Comparison of ENCODE assay signal across 23 cellular contexts in genomic region chr7:7698930-7699329, GRCh38. TPM values are rescaled to one million over a fixed set of nuclear protein-coding genes. Genes with fewer than 3 reads are reported as not detected.
DNase-seq lines count a peak whose midpoint lies in the region; ATAC-seq and TF ChIP-seq lines count a peak whose summit lies in the region.
"Had no signal": no experiment of that assay in that cellular context is flagged by ENCODE, and none has a peak within 500 bp of the region (broad histone marks: within the 10 kb centered on the region; RNA-seq: fewer than 3 reads in every experiment).

No MANE protein-coding gene starts in this region.

- H4K20me1 ChIP-seq in IMR-90 (ENCODE audit: insufficient read depth, low read length) = no peaks in the 10 kb centered on the region

- H3K9me3 Mint-ChIP-seq in immature natural killer cell = no peaks in the 10 kb centered on the region

- H3K4me3 ChIP-seq in IMR-90 (ENCODE audit: insufficient read depth, low read depth, low read length) (no peak overlapping the region), heart left ventricle (peak overlapping the region in 3 of 12 donors; percentile 0 to 29 (median 14)), mesendoderm (ENCODE audit: low read length) (no peak overlapping the region), thyroid gland (replicated peaks in 1 of 3) (no peak overlapping the region), testis (no peak overlapping the region)
- H3K4me3 ChIP-seq: HAP-1, Peyer's patch, SJSA1 had no signal

- WGBS in IMR-90 (ENCODE audit: extremely low coverage in 2 of 2, insufficient read length in 1 of 2), 2 experiments = no CpG with 5 or more reads among the region's 2 CpGs
- WGBS in heart left ventricle, 4 donors = 29 to 38% (median 32%) methylated on average over 2 of the region's 2 CpGs
- no CpG with 5 or more reads among the region's 2 CpGs for WGBS in mesendoderm (ENCODE audit: extremely low coverage, insufficient coverage, low lambda C conversion rate)
- WGBS in thyroid gland, 2 donors = 22 to 45% methylated on average over 2 of the region's 2 CpGs
- WGBS in testis, 2 donors = 74 to 88% methylated on average over 2 of the region's 2 CpGs

- peaks cover 12 to 15% (median 12%) of the 10 kb centered on the region in 3 donors for H3K36me3 Mint-ChIP-seq in immature natural killer cell

- H4K5ac ChIP-seq in IMR-90 (ENCODE audit: low read depth, low read length) (no peak overlapping the region), mesendoderm (ENCODE audit: low read length) (no peak overlapping the region)

- ATAC-seq in IMR-90 (ENCODE audit: low read depth) = no peak
- ATAC-seq in heart left ventricle = peak in 3 of 4 donors; percentile 19 to 23 (median 20)
- no peak for ATAC-seq in GM18907 (IDR thresholded peaks at IDR 0.05; ENCODE audit: unreplicated experiment)
- ATAC-seq: HepG2 had no signal

- H2AK5ac ChIP-seq in IMR-90 (ENCODE audit: low read depth, low read length) = peak overlapping the region; percentile 4; the same call in 1 of the 2 replicates
- H2AK5ac ChIP-seq in mesendoderm (ENCODE audit: low read length) = no peak overlapping the region

- no peak overlapping the region for H3K4me3 Mint-ChIP-seq in immature natural killer cell
- H3K4me3 Mint-ChIP-seq: CD4-positive, alpha-beta memory T cell had no signal

- no peak overlapping the region for H3K27ac Mint-ChIP-seq in immature natural killer cell

- H3K9me3 ChIP-seq in IMR-90 (ENCODE audit: control insufficient read depth, insufficient read depth, low read length) (peaks cover 6% of the 10 kb centered on the region; the same call in 1 of the 2 replicates), heart left ventricle (peaks cover 0 to 11% (median 0%) of the 10 kb centered on the region in 12 donors), thyroid gland (no peaks in the 10 kb centered on the region), testis (no peaks in the 10 kb centered on the region)
- H3K9me3 ChIP-seq: HAP-1, Peyer's patch, SJSA1 had no signal

- peak overlapping the region; percentile 68 for H4K91ac ChIP-seq in IMR-90 (ENCODE audit: insufficient read depth, low read depth, low read length)

- CTCF ChIA-PET in IMR-90 (lab: Yijun Ruan, JAX) = interaction anchor here (1.0 to 1.4 kb wide), 2 partner anchors 7 to 18 kb away, joined by 3 to 7 read pairs; no protein-coding TSS in a partner anchor

- H4K8ac ChIP-seq in IMR-90 (ENCODE audit: low read depth in 2 of 2, low read length in 2 of 2) (peak overlapping the region in 1 of 2 experiments; percentile 54; a peak in 2 of 4 replicates), mesendoderm (ENCODE audit: low read depth, low read length) (no peak overlapping the region)

- in situ Hi-C loops in IMR-90 (cut with MboI; ENCODE audit: low sequenced_read_pairs) = no loop called here

- H3K9me1 ChIP-seq in IMR-90 (ENCODE audit: insufficient read depth, low read length) = no peaks in the 10 kb centered on the region; the same call in 1 of the 2 replicates

- DNase-seq in IMR-90 (no peak), heart left ventricle (peak in 2 of 5 donors; percentile 28 to 40), mesendoderm (no peak), thyroid gland (peak; percentile 50 to 54), immature natural killer cell (no peak), testis (no peak), NCI-H1694 (lab: John Stamatoyannopoulos, UW) (no peak)
- DNase-seq: CD4-positive, alpha-beta memory T cell; DMS53; GDM1; KBM-7; NCI-H1105; NCI-H2081; NCI-H2171; NCI-H345; NCI-H524; NCI-H774; Peyer's patch had no signal

- H3K4ac ChIP-seq in IMR-90 (ENCODE audit: low read depth, low read length) (peak overlapping the region; percentile 79), mesendoderm (ENCODE audit: low read depth, low read length) (no peak overlapping the region)

- H3K27me3 Mint-ChIP-seq in immature natural killer cell (ENCODE audit: low read depth in 3 of 3) = peaks cover 0 to 2% (median 0%) of the 10 kb centered on the region in 3 donors
- H3K27me3 Mint-ChIP-seq: CD4-positive, alpha-beta memory T cell had no signal

- BruUV-seq in IMR-90 (replicated peaks; lab: Mats Ljungman, UMichigan) = no TSS peak

- intact Hi-C loops in IMR-90 (cut with micrococcal nuclease) (loop anchor here (5.0 kb wide), 3 partner anchors 57 to 273 kb away; partner anchors contain the start of gene UMAD1), heart left ventricle (cut with DNase I) (loop anchor here in 2 of 10 donors (5.0 kb wide), 2 partner anchors 33 to 38 kb away; no protein-coding TSS in a partner anchor), thyroid gland (cut with DNase I) (no loop called here), testis (cut with DNase I; ENCODE audit: low total_unique reads) (no loop called here)

- no peaks in the 10 kb centered on the region for H3K79me2 ChIP-seq in mesendoderm (ENCODE audit: control insufficient read depth, insufficient read depth, low read length)

- H3K4me2 ChIP-seq in IMR-90 (ENCODE audit: low read depth, low read length) (no peak overlapping the region), mesendoderm (ENCODE audit: low read length) (no peak overlapping the region)

- TF ChIP-seq POLR2A in IMR-90 (IDR thresholded peaks at IDR 0.05; ENCODE audit: low read depth, low read length) (no peak), heart left ventricle (IDR thresholded peaks at IDR 0.05) (no peak), thyroid gland (IDR thresholded peaks at IDR 0.05) (no peak), testis (IDR thresholded peaks at IDR 0.05) (no peak)

- no peak overlapping the region for H3K56ac ChIP-seq in IMR-90 (ENCODE audit: extremely low read depth, insufficient read depth, low read length)
- peak overlapping the region; percentile 12 for H3K56ac ChIP-seq in mesendoderm (ENCODE audit: low read length)

- no peak overlapping the region for H3K9ac ChIP-seq in IMR-90 (ENCODE audit: low read depth, low read length)
- no peak overlapping the region for H3K9ac ChIP-seq in mesendoderm (ENCODE audit: low read length)

- TF ChIP-seq RAD21 in IMR-90 (IDR thresholded peaks at IDR 0.05; ENCODE audit: low read length) = no peak

- peak overlapping the region; percentile 34; the same call in 1 of the 3 replicates for H2BK15ac ChIP-seq in IMR-90 (ENCODE audit: low read depth, low read length)
- no peak overlapping the region for H2BK15ac ChIP-seq in mesendoderm (replicated peaks; ENCODE audit: low read depth)

- H3K27ac ChIP-seq in IMR-90 (ENCODE audit: insufficient read depth, low read length) = no peak overlapping the region
- peak overlapping the region in 11 of 12 donors; percentile 0 to 79 (median 46) for H3K27ac ChIP-seq in heart left ventricle
- H3K27ac ChIP-seq in mesendoderm (ENCODE audit: low read depth, low read length) = no peak overlapping the region
- H3K27ac ChIP-seq in thyroid gland = peak overlapping the region; percentile 69 to 93 (median 85)
- H3K27ac ChIP-seq in testis = no peak overlapping the region
- H3K27ac ChIP-seq: HL-60, Peyer's patch, SJSA1 had no signal

- POLR2A ChIA-PET in IMR-90 (lab: Charles Lee; ENCODE audit: unreplicated experiment) = no interaction called here

- H2AFZ ChIP-seq in IMR-90 (replicated peaks; ENCODE audit: low read length, poor library complexity) = no peak overlapping the region

- TF ChIP-seq CTCF in IMR-90 (conservative IDR thresholded peaks at IDR 0.05; ENCODE audit: low read depth, low read length) (no peak), heart left ventricle (IDR thresholded peaks at IDR 0.05) (no peak), thyroid gland (IDR thresholded peaks at IDR 0.05) (no peak), testis (IDR thresholded peaks at IDR 0.05) (no peak)

- peaks cover 15 to 48% of the 10 kb centered on the region in 2 donors for H3K4me1 Mint-ChIP-seq in immature natural killer cell

- H3K23ac ChIP-seq in IMR-90 (ENCODE audit: low read depth, low read length) (no peak overlapping the region), mesendoderm (ENCODE audit: low read length) (no peak overlapping the region)

- peak overlapping the region; percentile 4 for H2BK20ac ChIP-seq in IMR-90 (ENCODE audit: low read depth, low read length)

- H3K27me3 ChIP-seq in IMR-90 (ENCODE audit: control insufficient read depth, insufficient read depth, low read length) (no peaks in the 10 kb centered on the region), heart left ventricle (no peaks in the 10 kb centered on the region), mesendoderm (ENCODE audit: insufficient read depth, low read length, poor library complexity) (no peaks in the 10 kb centered on the region), thyroid gland (no peaks in the 10 kb centered on the region), testis (no peaks in the 10 kb centered on the region)
- H3K27me3 ChIP-seq: Peyer's patch, SJSA1 had no signal

- H2AK9ac ChIP-seq in IMR-90 (replicated peaks; ENCODE audit: low read depth, low read length, poor library complexity) = no peak overlapping the region

- H3K14ac ChIP-seq in IMR-90 (replicated peaks; ENCODE audit: low read depth, low read length) = no peak overlapping the region

- dilution Hi-C loops in IMR-90 (cut with HindIII; ENCODE audit: low sequenced_read_pairs, unreplicated experiment) = no loop called here

- H2BK5ac ChIP-seq in IMR-90 (ENCODE audit: low read depth, low read length, poor library complexity, severe bottlenecking) (no peak overlapping the region), mesendoderm (ENCODE audit: low read length) (no peak overlapping the region)

- H3K18ac ChIP-seq in IMR-90 (ENCODE audit: low read depth, low read length) (peak overlapping the region; percentile 27; the same call in 1 of the 2 replicates), mesendoderm (ENCODE audit: low read length) (no peak overlapping the region)

- H3K79me1 ChIP-seq in IMR-90 (ENCODE audit: low read depth in 1 of 2, low read length in 2 of 2) (peaks cover 2 to 6% of the 10 kb centered on the region in 2 experiments; a peak in 2 of 4 replicates), mesendoderm (ENCODE audit: low read length) (no peaks in the 10 kb centered on the region)

- H3K4me1 ChIP-seq in IMR-90 (ENCODE audit: control insufficient read depth, insufficient read depth, low read length) (peaks cover 4% of the 10 kb centered on the region; the same call in 1 of the 2 replicates), heart left ventricle (peaks cover 0 to 82% (median 54%) of the 10 kb centered on the region in 12 donors), mesendoderm (ENCODE audit: control insufficient read depth, low read depth, low read length) (no peaks in the 10 kb centered on the region), thyroid gland (peaks cover 36 to 64% of the 10 kb centered on the region in 2 donors), testis (no peaks in the 10 kb centered on the region)
- H3K4me1 ChIP-seq: HAP-1, Peyer's patch had no signal

- H2BK120ac ChIP-seq in IMR-90 (ENCODE audit: low read depth, low read length) = peak overlapping the region; percentile 63
- H2BK120ac ChIP-seq in mesendoderm (ENCODE audit: low read depth, low read length) = no peak overlapping the region

- no peaks in the 10 kb centered on the region for H3K36me3 ChIP-seq in IMR-90 (ENCODE audit: control insufficient read depth, insufficient read depth, low read length)
- no peaks in the 10 kb centered on the region for H3K36me3 ChIP-seq in heart left ventricle
- H3K36me3 ChIP-seq in mesendoderm (ENCODE audit: control insufficient read depth, insufficient read depth, low read length) = no peaks in the 10 kb centered on the region
- H3K36me3 ChIP-seq in thyroid gland = no peaks in the 10 kb centered on the region
- H3K36me3 ChIP-seq in testis (ENCODE audit: low read depth, missing control alignments) = no peaks in the 10 kb centered on the region
- H3K36me3 ChIP-seq: HAP-1, Peyer's patch, SJSA1 had no signal

RNA-seq across cellular contexts. Expression of gene RPA3, which starts 19.5 kb away (rescaled TPM):
- total RNA-seq in IMR-90 (2012; rRNA removed) (12.7 and 25.0 TPM in 2 replicates), heart left ventricle (10 to 100 TPM; 19.4 to 30.9 (median 27.0) TPM), thyroid gland (10 to 100 TPM; 21.9 to 39.1 (median 31.3) TPM), testis (10 to 100 TPM; 25.8 to 40.6 TPM)
- polyA plus RNA-seq in IMR-90 (2012; rRNA removed) (20.0 and 21.1 TPM in 2 replicates), heart left ventricle (10 to 100 TPM; 21.1 to 21.4 TPM), immature natural killer cell (10 to 100 TPM; 59.0 to 90.4 (median 62.3) TPM), testis (ENCODE audit: insufficient read depth, low read depth, low replicate concordance) (48.7 TPM)
- 3.1 and 5.8 TPM in 2 replicates for polyA plus RNA-seq in IMR-90 (2012; cell fraction: cytosol; rRNA removed)
- 0.63 and 4.8 TPM in 2 replicates for polyA plus RNA-seq in IMR-90 (2012; cell fraction: nucleus; rRNA removed; ENCODE audit: low replicate concordance)
- polyA plus RNA-seq in mesendoderm (2013, experiment 1 of 2) = 105 TPM
- 110 TPM for polyA plus RNA-seq in mesendoderm (2013, experiment 2 of 2)

RNA-seq across cellular contexts. Expression of gene UMAD1, which starts 58.4 kb away (rescaled TPM):
- total RNA-seq in IMR-90 (2012; rRNA removed) (5.2 and 9.2 TPM in 2 replicates), heart left ventricle (10 to 100 TPM; 10.1 to 19.7 (median 15.6) TPM), thyroid gland (10 to 100 TPM; 39.4 to 46.4 (median 44.0) TPM), testis (10 to 100 TPM; 11.1 to 17.3 TPM)
- polyA plus RNA-seq in IMR-90 (2012; rRNA removed) (7.6 and 8.4 TPM in 2 replicates), heart left ventricle (10 to 100 TPM in 1 of 2 donors, 1 to 10 TPM in 1; 3.5 to 12.0 TPM), immature natural killer cell (10 to 100 TPM; 16.9 to 21.8 (median 17.2) TPM), testis (ENCODE audit: insufficient read depth, low read depth, low replicate concordance) (12.6 TPM)
- polyA plus RNA-seq in IMR-90 (2012; cell fraction: cytosol; rRNA removed) = 3.5 and 4.7 TPM in 2 replicates
- 1.0 and 5.6 TPM in 2 replicates for polyA plus RNA-seq in IMR-90 (2012; cell fraction: nucleus; rRNA removed; ENCODE audit: low replicate concordance)
- 9.9 TPM for polyA plus RNA-seq in mesendoderm (2013, experiment 1 of 2)
- 10.6 TPM for polyA plus RNA-seq in mesendoderm (2013, experiment 2 of 2)

Comparison
In these comparisons a context has a peak if more than half of its experiments do, and no peak if none do; other contexts are left out.
1. ATAC-seq: peak in heart left ventricle (3 of 4); none in IMR-90 (single experiment) and GM18907 (single experiment).
2. DNase-seq: peak in thyroid gland (2 of 2); none in IMR-90 (single experiment), mesendoderm (single experiment), immature natural killer cell (0 of 3), testis (single experiment) and NCI-H1694 (single experiment).
3. H3K27ac ChIP-seq: peak in heart left ventricle (11 of 12) and thyroid gland (3 of 3); none in IMR-90 (single experiment), mesendoderm (single experiment) and testis (0 of 2).